11 cellular contexts compared by ENCODE assay signal in the genomic region with DNA sequence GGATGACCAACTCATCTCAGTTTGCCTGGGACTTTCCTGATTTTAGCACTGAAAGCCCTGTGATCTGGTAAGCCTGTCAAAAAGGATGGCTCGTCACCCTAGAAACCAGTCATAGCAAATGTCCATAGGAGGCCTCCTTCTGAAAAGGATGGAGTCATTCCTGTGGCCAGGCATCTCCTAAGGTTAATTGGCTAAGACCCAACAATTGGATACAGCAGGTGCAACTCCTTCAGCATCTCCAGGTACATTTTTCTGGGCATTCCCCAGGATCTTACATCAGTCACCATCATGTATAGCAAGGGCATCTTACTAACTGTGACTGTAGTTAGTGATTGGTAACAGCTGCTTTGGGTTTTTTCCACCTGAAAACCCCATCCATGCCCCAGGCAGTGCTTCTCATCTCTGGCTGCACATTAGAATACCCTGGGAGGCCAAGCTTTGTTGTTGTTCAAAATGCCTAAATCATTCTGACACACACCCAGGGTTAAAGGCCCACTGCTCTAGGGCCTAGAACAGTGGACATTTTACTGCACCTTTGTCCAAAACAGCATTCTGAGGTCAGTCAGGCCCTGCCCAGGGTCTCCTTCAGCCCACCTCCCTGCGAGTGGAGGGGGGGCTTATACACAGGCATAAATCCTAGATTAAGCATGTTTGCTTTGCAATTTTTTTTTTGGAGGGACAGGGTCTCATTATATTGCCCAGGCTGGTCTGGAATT. TPM values are rescaled to one million over a fixed set of nuclear protein-coding genes. Genes with fewer than 3 reads are reported as not detected.
DNase-seq lines count a peak whose midpoint lies in the region; ATAC-seq and TF ChIP-seq lines count a peak whose summit lies in the region.
"Had no signal": no experiment of that assay in that cellular context is flagged by ENCODE, and none has a peak within 500 bp of the region (broad histone marks: within the 10 kb centered on the region; RNA-seq: fewer than 3 reads in every experiment).

No MANE protein-coding gene starts in this region.

- H3K27ac Mint-ChIP-seq in T-helper 1 cell treated with Interleukin-12 subunit alpha and Interleukin-12 subunit beta and Interleukin-4 antibody, amounts not matched to agents 30 μg/mL and 1 μg/mL, for 36 hours, result peak overlapping the region; percentile 50

- ATAC-seq in HG03342 (IDR thresholded peaks at IDR 0.05; ENCODE audit: unreplicated experiment) (peak; percentile 62), HG03175 (IDR thresholded peaks at IDR 0.05; ENCODE audit: unreplicated experiment) (no peak), left colon (no peak), right lobe of liver (no peak)
- ATAC-seq: heart right ventricle had no signal

- no peak for DNase-seq in T-helper 1 cell
- peak; percentile 23 for DNase-seq in retina
- DNase-seq in left colon, result no peak
- no peak for DNase-seq in right lobe of liver
- DNase-seq: heart right ventricle had no signal

- H3K4me3 ChIP-seq in HEK293 (ENCODE audit: low read depth, low read length) (no peak overlapping the region), right lobe of liver (no peak overlapping the region)
- H3K4me3 ChIP-seq: heart right ventricle, tibial nerve had no signal

- WGBS in right lobe of liver (ENCODE audit: insufficient coverage, low coverage, low lambda C conversion rate, missing lambda C conversion rate), result 80% methylated on average over 1 of the region's 2 CpGs

- no peaks in the 10 kb centered on the region for H3K36me3 Mint-ChIP-seq in T-helper 1 cell treated with Interleukin-12 subunit alpha and Interleukin-12 subunit beta and Interleukin-4 antibody, amounts not matched to agents 30 μg/mL and 1 μg/mL, for 36 hours (ENCODE audit: low read depth)

- no peaks in the 10 kb centered on the region for H3K27me3 ChIP-seq in right lobe of liver
- H3K27me3 ChIP-seq: heart right ventricle, tibial nerve had no signal

- no peak for TF ChIP-seq POLR2A in right lobe of liver (IDR thresholded peaks at IDR 0.05)

- intact Hi-C loops in left colon (cut with DNase I, micrococcal nuclease), result no loop called here
- intact Hi-C loops in right lobe of liver (cut with DNase I), result no loop called here

- H3K27ac ChIP-seq in HEK293 (ENCODE audit: extremely low read depth, low read depth, low read length), result no peak overlapping the region
- H3K27ac ChIP-seq in right lobe of liver, result no peak overlapping the region
- H3K27ac ChIP-seq: 22Rv1, heart right ventricle had no signal

- H3K9me3 Mint-ChIP-seq in T-helper 1 cell treated with Interleukin-12 subunit alpha and Interleukin-12 subunit beta and Interleukin-4 antibody, amounts not matched to agents 30 μg/mL and 1 μg/mL, for 36 hours, result peaks cover 15% of the 10 kb centered on the region

- POLR2A ChIA-PET in HEK293 (lab: Yijun Ruan, JAX), result no interaction called here

- CTCF ChIA-PET in HEK293 (lab: Yijun Ruan, JAX), result interaction anchor here (0.9 to 1.1 kb wide), 2 partner anchors 97 to 102 kb away, joined by 3 to 5 read pairs; no protein-coding TSS in a partner anchor

- H3K9me3 ChIP-seq in HEK293 (ENCODE audit: control insufficient read depth, insufficient read depth, low read depth, low read length), result no peaks in the 10 kb centered on the region
- no peaks in the 10 kb centered on the region for H3K9me3 ChIP-seq in right lobe of liver

- H3K4me1 ChIP-seq in HEK293 (ENCODE audit: control insufficient read depth, insufficient read depth, low read length) (peaks cover 24% of the 10 kb centered on the region), right lobe of liver (no peaks in the 10 kb centered on the region)

- H3K4me1 Mint-ChIP-seq in T-helper 1 cell treated with Interleukin-12 subunit alpha and Interleukin-12 subunit beta and Interleukin-4 antibody, amounts not matched to agents 30 μg/mL and 1 μg/mL, for 36 hours (ENCODE audit: low read depth), result peaks cover 4% of the 10 kb centered on the region

- TF ChIP-seq CTCF in HEK293 (tag by site-specific recombination; IDR thresholded peaks at IDR 0.05) (no peak), right lobe of liver (IDR thresholded peaks at IDR 0.05) (no peak)

- no peak overlapping the region for H3K4me3 Mint-ChIP-seq in T-helper 1 cell treated with Interleukin-12 subunit alpha and Interleukin-12 subunit beta and Interleukin-4 antibody, amounts not matched to agents 30 μg/mL and 1 μg/mL, for 36 hours

- H3K27me3 Mint-ChIP-seq in T-helper 1 cell treated with Interleukin-12 subunit alpha and Interleukin-12 subunit beta and Interleukin-4 antibody, amounts not matched to agents 30 μg/mL and 1 μg/mL, for 36 hours (ENCODE audit: low read depth), result no peaks in the 10 kb centered on the region

- H3K36me3 ChIP-seq in HEK293 (ENCODE audit: control insufficient read depth in 2 of 2, insufficient read depth in 1 of 2, low read length in 2 of 2) (no peaks in the 10 kb centered on the region), right lobe of liver (no peaks in the 10 kb centered on the region)
- H3K36me3 ChIP-seq: heart right ventricle, tibial nerve had no signal

TF ChIP-seq in HEK293, 187 proteins besides CTCF, POLR2A, EP300 and RAD21:
- peak; percentile 82 for TF ChIP-seq GLIS1 (tag by site-specific recombination; IDR thresholded peaks at IDR 0.05)
- no peak for TF ChIP-seq ZNF555 (tag by site-specific recombination; conservative IDR thresholded peaks at IDR 0.05)
TF ChIP-seq in HEK293: peak in this region for 1.

RNA-seq across cellular contexts. Expression of a gene that starts 28.3 kb away (rescaled TPM):
- total RNA-seq in left colon, result 10 to 100 TPM; 11.1 to 15.4 TPM
- 1 to 10 TPM; 2.0 to 9.2 (median 4.0) TPM for total RNA-seq in right lobe of liver
